ENCODE assay signal across 1 cellular context in genomic region chr11:75520688-75521087, GRCh38.
TF ChIP-seq lines count a peak whose summit lies in the region.

No MANE protein-coding gene starts in this region.

TF ChIP-seq in liver, 16 proteins besides CTCF, POLR2A, EP300 and RAD21:
- peak; percentile 8 for TF ChIP-seq SP1 (IDR thresholded peaks at IDR 0.05)
- no peak for TF ChIP-seq FOXA1 (IDR thresholded peaks at IDR 0.05)
- TF ChIP-seq, protein P1, sequence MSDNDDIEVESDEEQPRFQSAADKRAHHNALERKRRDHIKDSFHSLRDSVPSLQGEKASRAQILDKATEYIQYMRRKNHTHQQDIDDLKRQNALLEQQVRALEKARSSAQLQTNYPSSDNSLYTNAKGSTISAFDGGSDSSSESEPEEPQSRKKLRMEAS (IDR thresholded peaks at IDR 0.05) = no peak
- TF ChIP-seq NR2F2 (IDR thresholded peaks at IDR 0.05) = no peak
- no peak for TF ChIP-seq ATF3 (IDR thresholded peaks at IDR 0.05)
- TF ChIP-seq RXRA (IDR thresholded peaks at IDR 0.05) = peak in 1 of 2 donors; percentile 65
- TF ChIP-seq HNF4A (conservative IDR thresholded peaks at IDR 0.05) = peak in 1 of 2 donors; percentile 28
- TF ChIP-seq, protein P2, sequence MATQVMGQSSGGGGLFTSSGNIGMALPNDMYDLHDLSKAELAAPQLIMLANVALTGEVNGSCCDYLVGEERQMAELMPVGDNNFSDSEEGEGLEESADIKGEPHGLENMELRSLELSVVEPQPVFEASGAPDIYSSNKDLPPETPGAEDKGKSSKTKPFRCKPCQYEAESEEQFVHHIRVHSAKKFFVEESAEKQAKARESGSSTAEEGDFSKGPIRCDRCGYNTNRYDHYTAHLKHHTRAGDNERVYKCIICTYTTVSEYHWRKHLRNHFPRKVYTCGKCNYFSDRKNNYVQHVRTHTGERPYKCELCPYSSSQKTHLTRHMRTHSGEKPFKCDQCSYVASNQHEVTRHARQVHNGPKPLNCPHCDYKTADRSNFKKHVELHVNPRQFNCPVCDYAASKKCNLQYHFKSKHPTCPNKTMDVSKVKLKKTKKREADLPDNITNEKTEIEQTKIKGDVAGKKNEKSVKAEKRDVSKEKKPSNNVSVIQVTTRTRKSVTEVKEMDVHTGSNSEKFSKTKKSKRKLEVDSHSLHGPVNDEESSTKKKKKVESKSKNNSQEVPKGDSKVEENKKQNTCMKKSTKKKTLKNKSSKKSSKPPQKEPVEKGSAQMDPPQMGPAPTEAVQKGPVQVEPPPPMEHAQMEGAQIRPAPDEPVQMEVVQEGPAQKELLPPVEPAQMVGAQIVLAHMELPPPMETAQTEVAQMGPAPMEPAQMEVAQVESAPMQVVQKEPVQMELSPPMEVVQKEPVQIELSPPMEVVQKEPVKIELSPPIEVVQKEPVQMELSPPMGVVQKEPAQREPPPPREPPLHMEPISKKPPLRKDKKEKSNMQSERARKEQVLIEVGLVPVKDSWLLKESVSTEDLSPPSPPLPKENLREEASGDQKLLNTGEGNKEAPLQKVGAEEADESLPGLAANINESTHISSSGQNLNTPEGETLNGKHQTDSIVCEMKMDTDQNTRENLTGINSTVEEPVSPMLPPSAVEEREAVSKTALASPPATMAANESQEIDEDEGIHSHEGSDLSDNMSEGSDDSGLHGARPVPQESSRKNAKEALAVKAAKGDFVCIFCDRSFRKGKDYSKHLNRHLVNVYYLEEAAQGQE (IDR thresholded peaks at IDR 0.05) = no peak
